ENCODE assay signal across 21 cellular contexts in the genomic region with DNA sequence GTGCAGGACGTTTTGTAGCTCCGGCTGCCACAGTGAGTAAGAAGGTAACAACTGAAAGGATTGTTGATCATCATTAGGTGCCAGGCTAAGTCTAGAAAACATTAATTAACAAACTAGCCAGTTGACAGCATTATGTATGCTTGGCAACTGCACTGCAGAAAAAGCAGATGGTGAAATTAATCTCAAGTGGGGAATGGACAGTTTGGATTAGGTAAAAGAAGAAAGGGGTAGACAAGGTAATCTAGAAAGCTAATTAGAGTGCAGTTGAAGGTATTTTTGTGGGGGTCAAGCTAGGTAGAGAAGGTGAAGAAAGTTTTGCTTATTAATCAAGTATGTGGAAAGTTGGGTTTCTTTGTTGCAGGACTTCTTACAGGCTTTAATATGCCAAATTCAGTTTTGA.
"Had no signal": no experiment of that assay in that cellular context is flagged by ENCODE, and none has a peak within 500 bp of the region (broad histone marks: within the 10 kb centered on the region; RNA-seq: fewer than 3 reads in every experiment).

No MANE protein-coding gene starts in this region.

- H3K4me3 Mint-ChIP-seq: activated naive CD4-positive, alpha-beta T cell treated with anti-CD3 and anti-CD28 coated beads, Interleukin-2, amount 50 U/mL, for 24 hours; immature natural killer cell; natural killer cell treated with Interleukin-12 subunit alpha and Interleukin-12 subunit beta and Interleukin-15 and Interleukin-18, amount 100 ng/mL, for 72 hours; stimulated activated naive CD8-positive, alpha-beta T cell treated with anti-CD3 and anti-CD28 coated beads, Interleukin-15, amount 100 ng/mL, for 72 hours had no signal

- H3K4me1 Mint-ChIP-seq: activated naive CD4-positive, alpha-beta T cell treated with anti-CD3 and anti-CD28 coated beads, Interleukin-2, amount 50 U/mL, for 24 hours; immature natural killer cell; stimulated activated naive CD8-positive, alpha-beta T cell treated with anti-CD3 and anti-CD28 coated beads, Interleukin-15, amount 100 ng/mL, for 72 hours had no signal

- H3K4me1 ChIP-seq: pancreas, right lobe of liver, suprapubic skin, transverse colon, uterus had no signal

- H3K9me3 ChIP-seq: adrenal gland, neutrophil, pancreas, right lobe of liver, suprapubic skin, transverse colon, uterus had no signal

- H3K27me3 ChIP-seq: adrenal gland, neutrophil, pancreas, right lobe of liver, suprapubic skin, transverse colon, uterus had no signal

- H3K4me3 ChIP-seq: adrenal gland, pancreas, right lobe of liver, suprapubic skin, transverse colon, uterus had no signal

- H3K9me3 Mint-ChIP-seq: activated naive CD4-positive, alpha-beta T cell treated with anti-CD3 and anti-CD28 coated beads, Interleukin-2, amount 50 U/mL, for 24 hours; immature natural killer cell; natural killer cell treated with Interleukin-12 subunit alpha and Interleukin-12 subunit beta and Interleukin-15 and Interleukin-18, amount 100 ng/mL, for 72 hours; stimulated activated naive CD8-positive, alpha-beta T cell treated with anti-CD3 and anti-CD28 coated beads, Interleukin-15, amount 100 ng/mL, for 72 hours had no signal

- H3K27ac ChIP-seq: neutrophil, pancreas, right lobe of liver, suprapubic skin, transverse colon, uterus had no signal

- DNase-seq: activated CD4-positive, alpha-beta T cell treated with anti-CD3 and anti-CD28 coated beads, Interleukin-2, amount 50 U/mL, for 1 hour; activated CD4-positive, CD25-positive, alpha-beta regulatory T cell; activated CD8-positive, alpha-beta memory T cell treated with anti-CD3 and anti-CD28 coated beads for 24 hours; activated CD8-positive, alpha-beta memory T cell treated with anti-CD3 and anti-CD28 coated beads, Interleukin-2, amount 50 U/mL, for 48 hours; activated gamma-delta T cell; activated T-cell treated with anti-CD3 and anti-CD28 coated beads, Interleukin-2, amount 50 U/mL, for 48 hours; adrenal gland; effector CD8-positive, alpha-beta T cell; immature natural killer cell; pancreas; right lobe of liver; small intestine; stimulated activated CD4-positive, alpha-beta T cell treated with anti-CD3 and anti-CD28 coated beads, Interleukin-4, amount 100 ng/mL, for 1 hour; stimulated activated naive CD8-positive, alpha-beta T cell treated with anti-CD3 and anti-CD28 coated beads, Interleukin-15, amount 100 ng/mL, for 72 hours; T-helper 9 cell; transverse colon; uterus had no signal

- H3K27ac Mint-ChIP-seq: activated naive CD4-positive, alpha-beta T cell treated with anti-CD3 and anti-CD28 coated beads, Interleukin-2, amount 50 U/mL, for 24 hours; natural killer cell treated with Interleukin-12 subunit alpha and Interleukin-12 subunit beta and Interleukin-15 and Interleukin-18, amount 100 ng/mL, for 72 hours; stimulated activated naive CD8-positive, alpha-beta T cell treated with anti-CD3 and anti-CD28 coated beads, Interleukin-15, amount 100 ng/mL, for 72 hours had no signal

- H3K27me3 Mint-ChIP-seq: activated naive CD4-positive, alpha-beta T cell treated with anti-CD3 and anti-CD28 coated beads, Interleukin-2, amount 50 U/mL, for 24 hours; natural killer cell treated with Interleukin-12 subunit alpha and Interleukin-12 subunit beta and Interleukin-15 and Interleukin-18, amount 100 ng/mL, for 72 hours; stimulated activated naive CD8-positive, alpha-beta T cell treated with anti-CD3 and anti-CD28 coated beads, Interleukin-15, amount 100 ng/mL, for 72 hours had no signal
